9 cellular contexts compared by ENCODE assay signal in genomic region chr3:122795674-122795969, GRCh38. TPM values are rescaled to one million over a fixed set of nuclear protein-coding genes. Genes with fewer than 3 reads are reported as not detected.
DNase-seq lines count a peak whose midpoint lies in the region; ATAC-seq and TF ChIP-seq lines count a peak whose summit lies in the region.
"Had no signal": no experiment of that assay in that cellular context is flagged by ENCODE, and none has a peak within 500 bp of the region (broad histone marks: within the 10 kb centered on the region; RNA-seq: fewer than 3 reads in every experiment).

No MANE protein-coding gene starts in this region.

- H3K9me3 ChIP-seq in MG63 (no peaks in the 10 kb centered on the region), duodenal mucosa (ENCODE audit: control insufficient read depth in 1 of 2, low read length in 2 of 2) (no peaks in the 10 kb centered on the region)

- intact Hi-C loops in natural killer cell (cut with micrococcal nuclease), result loop anchor here (10.0 kb wide), 1 partner anchor 961 kb away; the partner anchor contains the start of genes EAF2 and IQCB1
- intact Hi-C loops in posterior vena cava (cut with DNase I), result no loop called here

- peak overlapping the region; percentile 79 to 86 for H3K9ac ChIP-seq in duodenal mucosa (ENCODE audit: low read depth in 1 of 2, low read length in 2 of 2)

- no peak overlapping the region for H3K27ac ChIP-seq in duodenal mucosa (ENCODE audit: low read depth, low read length)

- peak overlapping the region; percentile 78 for H3K4me3 Mint-ChIP-seq in natural killer cell

- TF ChIP-seq CTCF in natural killer cell (IDR thresholded peaks at IDR 0.05), result no peak

- H3K9me3 Mint-ChIP-seq in natural killer cell, result no peaks in the 10 kb centered on the region

- H3K4me3 ChIP-seq in MG63 (peak overlapping the region; percentile 84), duodenal mucosa (ENCODE audit: low read depth in 1 of 2, low read length in 2 of 2) (peak overlapping the region; percentile 86 to 94)

- DNase-seq in Ammon's horn (ENCODE audit: low spot score) (peak; percentile 35), MG63 (no peak), natural killer cell (no peak), NCI-H748 treated with DMSO at 0.1 percent for 48 hours (lab: John Stamatoyannopoulos, UW) (no peak), NCI-H446 treated with DMSO at 0.1 percent for 48 hours (lab: John Stamatoyannopoulos, UW) (no peak), posterior vena cava (ENCODE audit: low spot score) (no peak), foreskin melanocyte (no peak)
- DNase-seq: stimulated activated CD4-positive, alpha-beta T cell treated with anti-CD3 and anti-CD28 coated beads, Interleukin-4, amount 100 ng/mL, for 1 hour had no signal

- H3K36me3 ChIP-seq in MG63 (no peaks in the 10 kb centered on the region), duodenal mucosa (ENCODE audit: control insufficient read depth in 1 of 2, insufficient read depth in 2 of 2, low read length in 2 of 2) (no peaks in the 10 kb centered on the region)

- H3K27ac Mint-ChIP-seq in natural killer cell, result peak overlapping the region in 1 of 2 donors; percentile 61

- no peaks in the 10 kb centered on the region for H3K27me3 Mint-ChIP-seq in natural killer cell (ENCODE audit: low read depth in 2 of 2)

- H3K4me1 Mint-ChIP-seq in natural killer cell, result peaks cover 20 to 25% of the 10 kb centered on the region in 2 donors

- H3K27me3 ChIP-seq in MG63, result no peaks in the 10 kb centered on the region
- no peaks in the 10 kb centered on the region for H3K27me3 ChIP-seq in duodenal mucosa (ENCODE audit: control insufficient read depth in 1 of 2, insufficient read depth in 2 of 2, low read length in 2 of 2)

- H3K4me1 ChIP-seq in duodenal mucosa (ENCODE audit: control insufficient read depth in 1 of 2, insufficient read depth in 2 of 2, low read length in 2 of 2), result peaks cover 17 to 19% of the 10 kb centered on the region in 2 donors

- ATAC-seq in natural killer cell, result no peak

- no peaks in the 10 kb centered on the region for H3K36me3 Mint-ChIP-seq in natural killer cell

RNA-seq across cellular contexts. Expression of gene SLC49A4, which starts 0.8 kb away (rescaled TPM):
- total RNA-seq in MG63 (2014; rRNA removed; shearing (Covaris generic); ENCODE audit: low replicate concordance), result 9.9 and 10.2 TPM in 2 replicates
- total RNA-seq in natural killer cell (1 to 10 TPM; 5.6 to 8.0 (median 7.5) TPM), posterior vena cava (1 to 10 TPM; 7.0 to 7.5 TPM)

RNA-seq across cellular contexts. Expression of gene HSPBAP1, which starts 2.0 kb away (rescaled TPM):
- total RNA-seq in MG63 (2014; rRNA removed; shearing (Covaris generic); ENCODE audit: low replicate concordance), result 1.4 and 10.3 TPM in 2 replicates
- 10 to 100 TPM; 19.7 to 24.7 (median 23.4) TPM for total RNA-seq in natural killer cell
- 1 to 10 TPM; 7.8 to 9.1 TPM for total RNA-seq in posterior vena cava
